Comparison of ENCODE assay signal across 19 cellular contexts in genomic region chr13:113825851-113826250, GRCh38. TPM values are rescaled to one million over a fixed set of nuclear protein-coding genes. Genes with fewer than 3 reads are reported as not detected.
DNase-seq lines count a peak whose midpoint lies in the region; ATAC-seq and TF ChIP-seq lines count a peak whose summit lies in the region.
"Had no signal": no experiment of that assay in that cellular context is flagged by ENCODE, and none has a peak within 500 bp of the region (broad histone marks: within the 10 kb centered on the region; RNA-seq: fewer than 3 reads in every experiment).

No MANE protein-coding gene starts in this region.

- H3K36me3 ChIP-seq in esophagus muscularis mucosa (peaks cover 33 to 86% (median 84%) of the 10 kb centered on the region in 4 donors), neuronal stem cell (replicated peaks in 1 of 2; ENCODE audit: control insufficient read depth in 2 of 2, insufficient read depth in 2 of 2, low read length in 2 of 2) (peaks cover 0 to 10% of the 10 kb centered on the region in 2 donors)

- H3K4me1 ChIP-seq in esophagus muscularis mucosa (peaks cover 19 to 30% (median 25%) of the 10 kb centered on the region in 4 donors), neuronal stem cell (ENCODE audit: control insufficient read depth in 2 of 2, insufficient read depth in 1 of 2, low read depth in 1 of 2, low read length in 2 of 2) (peaks cover under 1 to 11% of the 10 kb centered on the region in 2 donors)

- H2BK120ac ChIP-seq in neuronal stem cell (ENCODE audit: low read depth, low read length): no peak overlapping the region

- H3K27me3 ChIP-seq in esophagus muscularis mucosa: no peaks in the 10 kb centered on the region
- no peaks in the 10 kb centered on the region for H3K27me3 ChIP-seq in neuronal stem cell (ENCODE audit: control insufficient read depth in 3 of 3, insufficient read depth in 3 of 3, low read depth in 1 of 3, low read length in 3 of 3)
- H3K27me3 ChIP-seq: SJSA1 had no signal

- TF ChIP-seq POLR2A in esophagus muscularis mucosa (IDR thresholded peaks at IDR 0.05; ENCODE audit: low read depth): no peak

- H3K9me3 ChIP-seq in esophagus muscularis mucosa: no peaks in the 10 kb centered on the region
- peaks cover 3 to 4% of the 10 kb centered on the region in 2 donors for H3K9me3 ChIP-seq in neuronal stem cell (replicated peaks in 1 of 2; ENCODE audit: control insufficient read depth in 2 of 2, insufficient read depth in 1 of 2, low read depth in 1 of 2, low read length in 2 of 2)
- H3K9me3 ChIP-seq: A549, SJSA1 had no signal

- no peak overlapping the region for H3K4ac ChIP-seq in neuronal stem cell (ENCODE audit: low read length)

- no peak overlapping the region for H4K91ac ChIP-seq in neuronal stem cell (ENCODE audit: low read depth, low read length, poor library complexity)

- peaks cover 3% of the 10 kb centered on the region for H3K79me1 ChIP-seq in neuronal stem cell (ENCODE audit: low read depth, low read length)

- no peak for ATAC-seq in activated naive CD8-positive, alpha-beta T cell treated with anti-CD3 and anti-CD28 coated beads, Interleukin-2, amount 50 U/mL, for 24 hours
- no peak for ATAC-seq in HG02938 (IDR thresholded peaks at IDR 0.05; ENCODE audit: unreplicated experiment)
- ATAC-seq: A549, GM12878 had no signal

- no peak overlapping the region for H2BK15ac ChIP-seq in neuronal stem cell (ENCODE audit: low read length)

- no peak overlapping the region for H2BK12ac ChIP-seq in neuronal stem cell (ENCODE audit: low read length)

- peak overlapping the region; percentile 19 for H3K18ac ChIP-seq in neuronal stem cell (ENCODE audit: low read length)

- H2AFZ ChIP-seq in neuronal stem cell (ENCODE audit: low read length): no peak overlapping the region

- no peak overlapping the region for H3K4me3 ChIP-seq in esophagus muscularis mucosa
- H3K4me3 ChIP-seq in neuronal stem cell (ENCODE audit: low read length in 2 of 2): no peak overlapping the region
- H3K4me3 ChIP-seq: A549, GM12878, SJSA1 had no signal

- H2AK5ac ChIP-seq in neuronal stem cell (ENCODE audit: low read depth, low read length): no peak overlapping the region

- H3K4me1 Mint-ChIP-seq in activated naive CD8-positive, alpha-beta T cell treated with anti-CD3 and anti-CD28 coated beads, Interleukin-2, amount 50 U/mL, for 24 hours: no peaks in the 10 kb centered on the region
- H3K4me1 Mint-ChIP-seq: CD8-positive, alpha-beta memory T cell had no signal

- no peaks in the 10 kb centered on the region for H3K27me3 Mint-ChIP-seq in activated naive CD8-positive, alpha-beta T cell treated with anti-CD3 and anti-CD28 coated beads, Interleukin-2, amount 50 U/mL, for 24 hours
- H3K27me3 Mint-ChIP-seq: CD8-positive, alpha-beta memory T cell had no signal

- H3K14ac ChIP-seq in neuronal stem cell (ENCODE audit: low read length): no peak overlapping the region

- no peak for TF ChIP-seq CTCF in GM20000 (IDR thresholded peaks at IDR 0.05; ENCODE audit: extremely low read depth, missing control alignments)
- no peak for TF ChIP-seq CTCF in esophagus muscularis mucosa (IDR thresholded peaks at IDR 0.05)

- H3K23ac ChIP-seq in neuronal stem cell (ENCODE audit: low read depth, low read length, poor library complexity): no peak overlapping the region

- H3K9ac ChIP-seq in neuronal stem cell (ENCODE audit: low read depth, low read length, poor library complexity): no peak overlapping the region
- H3K9ac ChIP-seq: KMS-11 had no signal

- intact Hi-C loops in esophagus muscularis mucosa (cut with DNase I): no loop called here

- H2BK5ac ChIP-seq in neuronal stem cell (ENCODE audit: low read length): no peak overlapping the region

- H3K36me3 Mint-ChIP-seq in activated naive CD8-positive, alpha-beta T cell treated with anti-CD3 and anti-CD28 coated beads, Interleukin-2, amount 50 U/mL, for 24 hours (ENCODE audit: low read depth): peaks cover 11% of the 10 kb centered on the region

- no peak overlapping the region for H3K4me3 Mint-ChIP-seq in activated naive CD8-positive, alpha-beta T cell treated with anti-CD3 and anti-CD28 coated beads, Interleukin-2, amount 50 U/mL, for 24 hours
- H3K4me3 Mint-ChIP-seq: CD8-positive, alpha-beta memory T cell had no signal

- no peak overlapping the region for H3K4me2 ChIP-seq in neuronal stem cell (ENCODE audit: insufficient read depth, low read length, poor library complexity, severe bottlenecking)
- H3K4me2 ChIP-seq: A549, KMS-11 had no signal

- 74% methylated on average over 15 of the region's 16 CpGs for WGBS in esophagus muscularis mucosa
- no CpG with 5 or more reads among the region's 16 CpGs for WGBS in neuronal stem cell (ENCODE audit: extremely low coverage in 2 of 2, insufficient read length in 2 of 2, insufficient replicate concordance in 1 of 2), 2 donors

- H3K9me3 Mint-ChIP-seq in activated naive CD8-positive, alpha-beta T cell treated with anti-CD3 and anti-CD28 coated beads, Interleukin-2, amount 50 U/mL, for 24 hours: no peaks in the 10 kb centered on the region
- H3K9me3 Mint-ChIP-seq: CD8-positive, alpha-beta memory T cell had no signal

- DNase-seq in GM20000 (ENCODE audit: low spot score) (peak; percentile 32), RPMI8226 (peak; percentile 2), esophagus muscularis mucosa (ENCODE audit: extremely low spot score) (no peak), neuronal stem cell (ENCODE audit: low spot score) (no peak), kidney glomerular epithelial cell (lab: John Stamatoyannopoulos, UW) (no peak)
- DNase-seq in activated naive CD8-positive, alpha-beta T cell treated with anti-CD3 and anti-CD28 coated beads, Interleukin-2, amount 50 U/mL, for 24 hours: no peak
- DNase-seq: C1 segment of cervical spinal cord; CD8-positive, alpha-beta memory T cell; DMS53; EL; NCI-H1436; NCI-H1930; NCI-H345; NCI-H524 treated with DMSO at 0.1 percent for 48 hours had no signal

- H3K27ac Mint-ChIP-seq in activated naive CD8-positive, alpha-beta T cell treated with anti-CD3 and anti-CD28 coated beads, Interleukin-2, amount 50 U/mL, for 24 hours: no peak overlapping the region
- H3K27ac Mint-ChIP-seq: CD8-positive, alpha-beta memory T cell had no signal

- TF ChIP-seq EP300 in esophagus muscularis mucosa (IDR thresholded peaks at IDR 0.05): no peak

- H3K27ac ChIP-seq in esophagus muscularis mucosa (replicated peaks in 1 of 4) (peak overlapping the region; percentile 37 to 57 (median 55)), neuronal stem cell (replicated peaks; ENCODE audit: low read length) (no peak overlapping the region)
- H3K27ac ChIP-seq: A549, KMS-11, SJSA1 had no signal

- no peak overlapping the region for H4K8ac ChIP-seq in neuronal stem cell (ENCODE audit: low read depth, low read length)

RNA-seq across cellular contexts. Expression of gene GAS6, which starts 38.0 kb away (rescaled TPM):
- 100 to 1,000 TPM; 241 to 459 (median 346) TPM for total RNA-seq in esophagus muscularis mucosa
- 34.2 TPM for polyA plus RNA-seq in neuronal stem cell (2013, experiment 1 of 2)
- polyA plus RNA-seq in neuronal stem cell (2013, experiment 2 of 2): 33.8 TPM

Comparison
In these comparisons a context has a peak if more than half of its experiments do, and no peak if none do; other contexts are left out.
1. DNase-seq: peak in GM20000 (single experiment) and RPMI8226 (single experiment); none in esophagus muscularis mucosa (single experiment), neuronal stem cell (single experiment), activated naive CD8-positive, alpha-beta T cell treated with anti-CD3 and anti-CD28 coated beads, Interleukin-2, amount 50 U/mL, for 24 hours (single experiment) and kidney glomerular epithelial cell (single experiment).